ENCODE assay signal across 7 cellular contexts in genomic region chr1:121438877-121439276, GRCh38.
DNase-seq lines count a peak whose midpoint lies in the region; FAIRE-seq and TF ChIP-seq lines count a peak whose summit lies in the region.
"Not testable (repeated sequence)": the region's sequence is repeated elsewhere in the genome, so short reads cannot be mapped to it uniquely, and the experiment has no call there.

No MANE protein-coding gene starts in this region.

- H3K27me3 Mint-ChIP-seq in astrocyte (ENCODE audit: low read depth, unreplicated experiment): not testable (repeated sequence)

- TF ChIP-seq CTCF in HFF-Myc (IDR thresholded peaks at IDR 0.05; ENCODE audit: low read depth, low read length, missing control alignments); SK-N-SH (IDR thresholded peaks at IDR 0.05); astrocyte (IDR thresholded peaks at IDR 0.05; ENCODE audit: insufficient read depth, low read depth, low read length); fibroblast of the aortic adventitia (IDR thresholded peaks at IDR 0.05; ENCODE audit: insufficient read depth, low read length); foreskin fibroblast (IDR thresholded peaks at IDR 0.05; ENCODE audit: low read depth, low read length): not testable (repeated sequence)

- POLR2A ChIA-PET in SK-N-SH (lab: Yijun Ruan, JAX): not testable (repeated sequence)

- H3K9ac ChIP-seq in SK-N-SH; astrocyte (ENCODE audit: low read length): not testable (repeated sequence)

- FAIRE-seq in astrocyte (lab: Jason Lieb, UNC): peak; percentile 43

- DNase-seq in EH (ENCODE audit: low read depth) (peak; percentile 14), HFF-Myc (ENCODE audit: extremely low read depth, low read depth) (peak; percentile 22), fibroblast of gingiva (ENCODE audit: low read depth) (peak; percentile 83), fibroblast of the aortic adventitia (ENCODE audit: low read depth) (peak; percentile 22), foreskin fibroblast (peak; percentile 20 to 64)
- DNase-seq in SK-N-SH; astrocyte (ENCODE audit: low read depth): not testable (repeated sequence)

- not testable (repeated sequence) for H3K4me1 ChIP-seq in SK-N-SH (ENCODE audit: control insufficient read depth in 1 of 2, insufficient read depth in 2 of 2, low read depth in 1 of 2, low read length in 1 of 2); astrocyte (ENCODE audit: insufficient read depth, low read length)

- H3K9me3 ChIP-seq in SK-N-SH; astrocyte (ENCODE audit: insufficient read depth, low read depth, low read length): not testable (repeated sequence)

- not testable (repeated sequence) for TF ChIP-seq EP300 in SK-N-SH (IDR thresholded peaks at IDR 0.05; ENCODE audit: borderline replicate concordance in 1 of 2, low read depth in 1 of 2, low read length in 1 of 2)

- H3K9me2 ChIP-seq in SK-N-SH: not testable (repeated sequence)

- not testable (repeated sequence) for H3K9me3 Mint-ChIP-seq in astrocyte (ENCODE audit: unreplicated experiment)

- not testable (repeated sequence) for H3K4me3 ChIP-seq in HFF-Myc (replicated peaks; ENCODE audit: low read depth, low read length); SK-N-SH (ENCODE audit: low read depth in 2 of 2, low read length in 1 of 2); astrocyte (ENCODE audit: insufficient read depth, low read depth, low read length); fibroblast of the aortic adventitia (ENCODE audit: low read depth, low read length); foreskin fibroblast (ENCODE audit: low read depth in 1 of 2, low read length in 2 of 2)

- H3K36me3 Mint-ChIP-seq in astrocyte (ENCODE audit: low read depth, unreplicated experiment): not testable (repeated sequence)

- not testable (repeated sequence) for H3K27me3 ChIP-seq in SK-N-SH (ENCODE audit: insufficient read depth); astrocyte (ENCODE audit: insufficient read depth, low read length)

- H3K4me2 ChIP-seq in SK-N-SH; astrocyte (ENCODE audit: low read length): not testable (repeated sequence)

- not testable (repeated sequence) for H3K27ac Mint-ChIP-seq in astrocyte (ENCODE audit: unreplicated experiment)

- not testable (repeated sequence) for H4K20me1 ChIP-seq in SK-N-SH (ENCODE audit: insufficient read depth); astrocyte (ENCODE audit: insufficient read depth, low read length)

- not testable (repeated sequence) for H3K4me1 Mint-ChIP-seq in astrocyte (ENCODE audit: low read depth, unreplicated experiment)

- H3F3A ChIP-seq in SK-N-SH (replicated peaks; ENCODE audit: insufficient read depth): not testable (repeated sequence)

- H3K79me2 ChIP-seq in SK-N-SH (ENCODE audit: insufficient read depth); astrocyte (ENCODE audit: insufficient read depth, low read length): not testable (repeated sequence)

- 35% methylated on average over 2 of the region's 2 CpGs for WGBS in SK-N-SH (ENCODE audit: low lambda C conversion rate)

- not testable (repeated sequence) for H3K4me3 Mint-ChIP-seq in astrocyte (ENCODE audit: unreplicated experiment)

- CTCF ChIA-PET in SK-N-SH (lab: Yijun Ruan, JAX): not testable (repeated sequence)

- not testable (repeated sequence) for H2AFZ ChIP-seq in SK-N-SH (ENCODE audit: low read depth); astrocyte (ENCODE audit: low read depth, low read length)

- not testable (repeated sequence) for TF ChIP-seq RAD21 in SK-N-SH (IDR thresholded peaks at IDR 0.05; ENCODE audit: low read length)

- not testable (repeated sequence) for H3K36me3 ChIP-seq in SK-N-SH (replicated peaks in 1 of 2; ENCODE audit: control insufficient read depth in 1 of 2, insufficient read depth in 2 of 2, low read length in 1 of 2); astrocyte (ENCODE audit: insufficient read depth, low read length)

- not testable (repeated sequence) for H3K27ac ChIP-seq in SK-N-SH (ENCODE audit: low read depth in 2 of 2, low read length in 1 of 2); astrocyte (ENCODE audit: low read depth, low read length)

TF ChIP-seq in SK-N-SH, 30 proteins besides CTCF, POLR2A, EP300 and RAD21:
- peak; percentile 76 for TF ChIP-seq TCF12 (IDR thresholded peaks at IDR 0.05)
